ENCODE assay signal across 8 cellular contexts in genomic region chr9:6646028-6646636, GRCh38. TPM values are rescaled to one million over a fixed set of nuclear protein-coding genes. Genes with fewer than 3 reads are reported as not detected.
DNase-seq lines count a peak whose midpoint lies in the region; ATAC-seq and TF ChIP-seq lines count a peak whose summit lies in the region.

No MANE protein-coding gene starts in this region.

- peaks cover 0 to 22% (median 10%) of the 10 kb centered on the region in 7 donors for H3K9me3 Mint-ChIP-seq in CD14-positive monocyte
- no peaks in the 10 kb centered on the region for H3K9me3 Mint-ChIP-seq in activated T-cell treated with anti-CD3 and anti-CD28 coated beads, Interleukin-2, amount 50 U/mL, for 4 hours
- no peaks in the 10 kb centered on the region for H3K9me3 Mint-ChIP-seq in stimulated activated memory B cell treated with anti-CD40 and anti-IgM and Interleukin-4, amounts not matched to agents 10 μg/mL and 1 μg/mL and 100 μg/mL, for 72 hours

- TF ChIP-seq CTCF in CD14-positive monocyte (IDR thresholded peaks at IDR 0.05), result no peak
- no peak for TF ChIP-seq CTCF in kidney epithelial cell (IDR thresholded peaks at IDR 0.05; ENCODE audit: insufficient read depth, low read length, poor library complexity, severe bottlenecking)

- H3K36me3 Mint-ChIP-seq in CD14-positive monocyte, result peaks cover 0 to 2% of the 10 kb centered on the region in 2 donors
- no peaks in the 10 kb centered on the region for H3K36me3 Mint-ChIP-seq in activated T-cell treated with anti-CD3 and anti-CD28 coated beads, Interleukin-2, amount 50 U/mL, for 4 hours (ENCODE audit: insufficient read depth)
- H3K36me3 Mint-ChIP-seq in stimulated activated memory B cell treated with anti-CD40 and anti-IgM and Interleukin-4, amounts not matched to agents 10 μg/mL and 1 μg/mL and 100 μg/mL, for 72 hours, result no peaks in the 10 kb centered on the region

- ATAC-seq in HG02759 (IDR thresholded peaks at IDR 0.05; ENCODE audit: unreplicated experiment) (peak; percentile 41), sciatic nerve (no peak)
- peak; percentile 35 to 55 for ATAC-seq in activated T-cell treated with anti-CD3 and anti-CD28 coated beads, Interleukin-2, amount 50 U/mL, for 4 hours
- ATAC-seq in stimulated activated memory B cell treated with anti-CD40 and anti-IgM and Interleukin-4, amounts not matched to agents 10 μg/mL and 1 μg/mL and 100 μg/mL, for 72 hours, result peak; percentile 69

- H3K27me3 ChIP-seq in kidney epithelial cell (ENCODE audit: control insufficient read depth, insufficient read depth, low read length), result no peaks in the 10 kb centered on the region

- peaks cover 59 to 87% (median 72%) of the 10 kb centered on the region in 3 donors for H3K27me3 Mint-ChIP-seq in CD14-positive monocyte (ENCODE audit: low read depth in 3 of 3)
- H3K27me3 Mint-ChIP-seq in activated T-cell treated with anti-CD3 and anti-CD28 coated beads, Interleukin-2, amount 50 U/mL, for 4 hours (ENCODE audit: low read depth), result peaks cover 58% of the 10 kb centered on the region
- peaks cover 57% of the 10 kb centered on the region for H3K27me3 Mint-ChIP-seq in stimulated activated memory B cell treated with anti-CD40 and anti-IgM and Interleukin-4, amounts not matched to agents 10 μg/mL and 1 μg/mL and 100 μg/mL, for 72 hours

- no peak overlapping the region for H3K27ac Mint-ChIP-seq in CD14-positive monocyte
- H3K27ac Mint-ChIP-seq in stimulated activated memory B cell treated with anti-CD40 and anti-IgM and Interleukin-4, amounts not matched to agents 10 μg/mL and 1 μg/mL and 100 μg/mL, for 72 hours, result peak overlapping the region; percentile 22

- peak overlapping the region; percentile 76 for H3K4me3 ChIP-seq in kidney epithelial cell (ENCODE audit: low read depth, low read length)

- DNase-seq in CD14-positive monocyte (ENCODE audit: low spot score) (no peak), kidney epithelial cell (ENCODE audit: low read depth) (no peak), sciatic nerve (ENCODE audit: low spot score) (no peak), ecto neural progenitor cell (ENCODE audit: low spot score) (no peak), anterior cingulate cortex (lab: John Stamatoyannopoulos, UW) (no peak)
- DNase-seq in activated T-cell treated with anti-CD3 and anti-CD28 coated beads, Interleukin-2, amount 50 U/mL, for 4 hours, result no peak

- H3K36me3 ChIP-seq in kidney epithelial cell (ENCODE audit: control insufficient read depth, insufficient read depth, low read length), result no peaks in the 10 kb centered on the region

- H3K4me3 Mint-ChIP-seq in CD14-positive monocyte, result peak overlapping the region; percentile 57 to 87
- peak overlapping the region; percentile 82 for H3K4me3 Mint-ChIP-seq in activated T-cell treated with anti-CD3 and anti-CD28 coated beads, Interleukin-2, amount 50 U/mL, for 4 hours
- peak overlapping the region; percentile 80 for H3K4me3 Mint-ChIP-seq in stimulated activated memory B cell treated with anti-CD40 and anti-IgM and Interleukin-4, amounts not matched to agents 10 μg/mL and 1 μg/mL and 100 μg/mL, for 72 hours

- intact Hi-C loops in CD14-positive monocyte (cut with micrococcal nuclease) (no loop called here), sciatic nerve (cut with DNase I) (no loop called here)

- H3K4me1 Mint-ChIP-seq in CD14-positive monocyte, result peaks cover 20% of the 10 kb centered on the region
- H3K4me1 Mint-ChIP-seq in activated T-cell treated with anti-CD3 and anti-CD28 coated beads, Interleukin-2, amount 50 U/mL, for 4 hours (ENCODE audit: low read depth), result peaks cover 21% of the 10 kb centered on the region
- H3K4me1 Mint-ChIP-seq in stimulated activated memory B cell treated with anti-CD40 and anti-IgM and Interleukin-4, amounts not matched to agents 10 μg/mL and 1 μg/mL and 100 μg/mL, for 72 hours, result peaks cover 28% of the 10 kb centered on the region

RNA-seq across cellular contexts. Expression of gene GLDC, which starts 0.6 kb away (rescaled TPM):
- polyA plus RNA-seq in CD14-positive monocyte, result not detected
- total RNA-seq in activated T-cell treated with anti-CD3 and anti-CD28 coated beads, Interleukin-2, amount 50 U/mL, for 4 hours, result 1 to 10 TPM in 2 of 3 donors, under 1 TPM in 1; 0.63 to 3.6 (median 3.5) TPM
- total RNA-seq in kidney epithelial cell (10.3 and 17.3 TPM in 2 replicates), sciatic nerve (35.6 TPM)
